In the genomic region with DNA sequence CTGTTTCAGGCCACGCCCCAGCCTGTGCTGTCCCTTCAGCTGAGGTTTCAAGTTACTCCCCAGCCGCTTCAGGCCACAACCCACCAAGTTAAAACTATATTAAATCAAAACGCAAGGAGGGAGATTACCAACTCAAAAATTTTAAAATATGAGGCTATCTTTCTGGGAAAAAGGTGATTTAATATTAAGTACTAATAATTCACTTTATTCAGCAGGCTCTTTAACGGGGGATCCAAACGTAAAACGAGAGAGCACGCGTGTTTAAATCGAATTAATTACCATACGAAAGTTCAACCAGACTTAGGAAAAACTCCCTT, we compare ENCODE assay signal across 8 cellular contexts. TPM values are rescaled to one million over a fixed set of nuclear protein-coding genes. Genes with fewer than 3 reads are reported as not detected.
DNase-seq lines count a peak whose midpoint lies in the region; ATAC-seq and TF ChIP-seq lines count a peak whose summit lies in the region.

No MANE protein-coding gene starts in this region.

- WGBS in ectodermal cell, 2 experiments, result 12 to 17% methylated on average over 8 to 10 of the region's 10 CpGs

- H3K36me3 Mint-ChIP-seq in IgD-negative memory B cell (no peaks in the 10 kb centered on the region), mesothelial cell of epicardium (no peaks in the 10 kb centered on the region)

- H3K9me3 Mint-ChIP-seq in IgD-negative memory B cell (no peaks in the 10 kb centered on the region), mesothelial cell of epicardium (no peaks in the 10 kb centered on the region)

- DNase-seq in GM06990 (ENCODE audit: extremely low read depth, insufficient read length) (no peak), mesothelial cell of epicardium (ENCODE audit: low spot score in 2 of 2, unreplicated experiment in 2 of 2) (peak in 1 of 2 experiments; percentile 48), hippocampal formation (lab: John Stamatoyannopoulos, UW) (no peak), SHP77 (lab: John Stamatoyannopoulos, UW) (no peak), NOMO-1 (lab: John Stamatoyannopoulos, UW; ENCODE audit: unreplicated experiment in 2 of 2) (no peak)

- peak; percentile 66 for ATAC-seq in GM21717 (IDR thresholded peaks at IDR 0.05; ENCODE audit: unreplicated experiment)

- H3K27me3 ChIP-seq in GM06990 (replicated peaks; ENCODE audit: control insufficient read depth, insufficient read depth, low read length) (no peaks in the 10 kb centered on the region), ectodermal cell (ENCODE audit: control insufficient read depth, insufficient read depth, low read length, poor library complexity, severe bottlenecking) (no peaks in the 10 kb centered on the region)

- peaks cover 19% of the 10 kb centered on the region for H3K4me1 ChIP-seq in ectodermal cell (ENCODE audit: control insufficient read depth, insufficient read depth, low read length)

- H3K36me3 ChIP-seq in GM06990 (ENCODE audit: control insufficient read depth, insufficient read depth, low read length) (no peaks in the 10 kb centered on the region), ectodermal cell (ENCODE audit: control insufficient read depth, insufficient read depth, low read length) (no peaks in the 10 kb centered on the region)

- TF ChIP-seq CTCF in GM06990 (IDR thresholded peaks at IDR 0.05; ENCODE audit: insufficient read depth, low read length, poor library complexity, severe bottlenecking) (no peak), mesothelial cell of epicardium (IDR thresholded peaks at IDR 0.05; ENCODE audit: unreplicated experiment) (no peak)

- no peaks in the 10 kb centered on the region for H3K9me3 ChIP-seq in ectodermal cell (ENCODE audit: control insufficient read depth, low read length)

- H3K27ac Mint-ChIP-seq in IgD-negative memory B cell (peak overlapping the region in 1 of 3 donors; percentile 68), mesothelial cell of epicardium (peak overlapping the region; percentile 94)

- H3K4me3 ChIP-seq in GM06990 (replicated peaks; ENCODE audit: low read depth, low read length), result peak overlapping the region; percentile 8; the same call in 1 of the 2 replicates
- H3K4me3 ChIP-seq in ectodermal cell (ENCODE audit: insufficient read depth, low read depth, low read length), result peak overlapping the region; percentile 31

- H3K4me1 Mint-ChIP-seq in IgD-negative memory B cell, result peaks cover 0 to 9% (median 8%) of the 10 kb centered on the region in 3 donors
- H3K4me1 Mint-ChIP-seq in mesothelial cell of epicardium, result peaks cover 51% of the 10 kb centered on the region

- H3K4me3 Mint-ChIP-seq in IgD-negative memory B cell, result peak overlapping the region in 3 of 4 donors; percentile 15 to 81 (median 27)
- peak overlapping the region; percentile 69 for H3K4me3 Mint-ChIP-seq in mesothelial cell of epicardium

- peaks cover 10% of the 10 kb centered on the region for H3K27me3 Mint-ChIP-seq in IgD-negative memory B cell
- H3K27me3 Mint-ChIP-seq in mesothelial cell of epicardium (ENCODE audit: low read depth), result no peaks in the 10 kb centered on the region

- no peak overlapping the region for H3K27ac ChIP-seq in ectodermal cell (ENCODE audit: insufficient read depth, low read depth, low read length, poor library complexity, severe bottlenecking)

RNA-seq across cellular contexts. Expression of gene AKR1B15, which starts 1.2 kb away (rescaled TPM):
- polyA plus RNA-seq in IgD-negative memory B cell, result not detected
- polyA plus RNA-seq in ectodermal cell (2013, experiment 1 of 4), result not detected
- polyA plus RNA-seq in ectodermal cell (2013, experiment 2 of 4), result not detected
- 0.32 TPM for polyA plus RNA-seq in ectodermal cell (2013, experiment 3 of 4)
- not detected for polyA plus RNA-seq in ectodermal cell (2013, experiment 4 of 4)
- 1.7 to 1.9 TPM (median 1.8 TPM) in 3 replicates for total RNA-seq in mesothelial cell of epicardium

RNA-seq across cellular contexts. Expression of gene AKR1B10, which starts 20.3 kb away (rescaled TPM):
- not detected for polyA plus RNA-seq in IgD-negative memory B cell
- not detected for polyA plus RNA-seq in ectodermal cell (2013, experiment 1 of 4)
- not detected for polyA plus RNA-seq in ectodermal cell (2013, experiment 2 of 4)
- polyA plus RNA-seq in ectodermal cell (2013, experiment 3 of 4), result not detected
- polyA plus RNA-seq in ectodermal cell (2013, experiment 4 of 4), result not detected
- 0.29 to 0.31 TPM in 2 of 3 replicates, not detected in the other for total RNA-seq in mesothelial cell of epicardium
